In genomic region chr1:150877220-150877516, GRCh38 we compare ENCODE assay signal across 8 cellular contexts. TPM values are rescaled to one million over a fixed set of nuclear protein-coding genes. Genes with fewer than 3 reads are reported as not detected.
DNase-seq lines count a peak whose midpoint lies in the region; ATAC-seq and TF ChIP-seq lines count a peak whose summit lies in the region.

No MANE protein-coding gene starts in this region.

- peaks cover 43% of the 10 kb centered on the region for H3K79me2 ChIP-seq in SK-N-SH (ENCODE audit: insufficient read depth)

- H3K27me3 ChIP-seq in SK-N-SH (ENCODE audit: insufficient read depth): no peaks in the 10 kb centered on the region
- H3K27me3 ChIP-seq in gastroesophageal sphincter: no peaks in the 10 kb centered on the region
- no peaks in the 10 kb centered on the region for H3K27me3 ChIP-seq in skeletal muscle tissue (ENCODE audit: control insufficient read depth in 3 of 3, insufficient read depth in 3 of 3, low read length in 3 of 3)

- peaks cover 1% of the 10 kb centered on the region; the same call in 1 of the 2 replicates for H4K20me1 ChIP-seq in SK-N-SH (ENCODE audit: insufficient read depth)

- TF ChIP-seq EP300 in SK-N-SH (IDR thresholded peaks at IDR 0.05; ENCODE audit: borderline replicate concordance in 1 of 2, low read depth in 1 of 2, low read length in 1 of 2): no peak
- TF ChIP-seq EP300 in gastroesophageal sphincter (IDR thresholded peaks at IDR 0.05): no peak

- H3K36me3 ChIP-seq in SK-N-SH (replicated peaks in 1 of 2; ENCODE audit: control insufficient read depth in 1 of 2, insufficient read depth in 2 of 2, low read length in 1 of 2) (peaks cover 0 to 5% of the 10 kb centered on the region in 2 experiments), gastroesophageal sphincter (peaks cover 0 to 6% of the 10 kb centered on the region in 2 donors), skeletal muscle tissue (ENCODE audit: control insufficient read depth in 3 of 3, insufficient read depth in 3 of 3, low read length in 3 of 3) (peaks cover 0 to 3% (median 0%) of the 10 kb centered on the region in 3 donors)

- TF ChIP-seq POLR2A in gastroesophageal sphincter (IDR thresholded peaks at IDR 0.05): no peak

- POLR2A ChIA-PET in HEK293T (lab: Yijun Ruan, JAX): interaction anchor here (1.0 to 1.3 kb wide), 2 partner anchors 44 to 45 kb away, joined by 3 to 4 read pairs; no protein-coding TSS in a partner anchor
- POLR2A ChIA-PET in SK-N-SH (lab: Yijun Ruan, JAX): interaction anchor here (0.6 kb wide), 1 partner anchor 234 kb away, joined by 3 read pairs; no protein-coding TSS in a partner anchor

- DNase-seq in HEK293T (ENCODE audit: extremely low spot score) (no peak), SK-N-SH (no peak), COLO829 (ENCODE audit: low spot score) (no peak)

- ATAC-seq in gastroesophageal sphincter: no peak
- ATAC-seq in GM18861 (IDR thresholded peaks at IDR 0.05; ENCODE audit: unreplicated experiment): no peak
- no peak for ATAC-seq in GM19023 (IDR thresholded peaks at IDR 0.05; ENCODE audit: unreplicated experiment)
- ATAC-seq in GM21390 (IDR thresholded peaks at IDR 0.05; ENCODE audit: unreplicated experiment): no peak

- peak overlapping the region; percentile 41 to 76 for H3K27ac ChIP-seq in SK-N-SH (ENCODE audit: low read depth in 2 of 2, low read length in 1 of 2)
- H3K27ac ChIP-seq in gastroesophageal sphincter: peak overlapping the region; percentile 41 to 99 (median 94)
- peak overlapping the region; percentile 98 for H3K27ac ChIP-seq in skeletal muscle tissue (ENCODE audit: low read depth, low read length)

- H3K4me1 ChIP-seq in SK-N-SH (ENCODE audit: control insufficient read depth in 1 of 2, insufficient read depth in 2 of 2, low read depth in 1 of 2, low read length in 1 of 2): peaks cover 0 to 10% of the 10 kb centered on the region in 2 experiments; a peak in 2 of 4 replicates
- H3K4me1 ChIP-seq in gastroesophageal sphincter: peaks cover 0 to 38% (median 4%) of the 10 kb centered on the region in 3 donors
- H3K4me1 ChIP-seq in skeletal muscle tissue (ENCODE audit: control insufficient read depth in 3 of 3, insufficient read depth in 3 of 3, low read length in 3 of 3): peaks cover 6 to 10% (median 7%) of the 10 kb centered on the region in 3 donors

- no peak for TF ChIP-seq CTCF in SK-N-SH (IDR thresholded peaks at IDR 0.05)
- no peak for TF ChIP-seq CTCF in gastroesophageal sphincter (IDR thresholded peaks at IDR 0.05)

- H3K4me3 ChIP-seq in SK-N-SH (ENCODE audit: low read depth in 2 of 2, low read length in 1 of 2) (peak overlapping the region; percentile 59 to 75), gastroesophageal sphincter (peak overlapping the region; percentile 30 to 73), skeletal muscle tissue (ENCODE audit: low read length in 3 of 3) (peak overlapping the region; percentile 59 to 87 (median 74))

- peak overlapping the region; percentile 66 for H3K4me2 ChIP-seq in SK-N-SH

- 15% methylated on average over 7 of the region's 7 CpGs for WGBS in SK-N-SH (ENCODE audit: low lambda C conversion rate)
- WGBS in gastroesophageal sphincter (ENCODE audit: low coverage in 1 of 2), 2 donors: 59 to 72% methylated on average over 3 to 5 of the region's 7 CpGs

- peaks cover 13% of the 10 kb centered on the region for H3F3A ChIP-seq in SK-N-SH (replicated peaks; ENCODE audit: insufficient read depth)

- H3K9me3 ChIP-seq in SK-N-SH (no peaks in the 10 kb centered on the region), gastroesophageal sphincter (no peaks in the 10 kb centered on the region), skeletal muscle tissue (ENCODE audit: control insufficient read depth in 3 of 3, low read length in 3 of 3) (no peaks in the 10 kb centered on the region)

- H3K9me2 ChIP-seq in SK-N-SH: no peaks in the 10 kb centered on the region

- CTCF ChIA-PET in HEK293T (lab: Yijun Ruan, JAX) (interaction anchor here (0.7 kb wide), 1 partner anchor 143 kb away, joined by 3 read pairs; no protein-coding TSS in a partner anchor), SK-N-SH (lab: Yijun Ruan, JAX) (no interaction called here)

- TF ChIP-seq RAD21 in SK-N-SH (IDR thresholded peaks at IDR 0.05; ENCODE audit: low read length): no peak

- peak overlapping the region; percentile 94 for H2AFZ ChIP-seq in SK-N-SH (ENCODE audit: low read depth)

- peak overlapping the region; percentile 84 for H3K9ac ChIP-seq in SK-N-SH
- peak overlapping the region; percentile 65 to 71 (median 68) for H3K9ac ChIP-seq in skeletal muscle tissue (ENCODE audit: low read depth in 1 of 3, low read length in 3 of 3)

TF ChIP-seq in HEK293T, 16 proteins besides CTCF, POLR2A, EP300 and RAD21:
- TF ChIP-seq ZNF384 (IDR thresholded peaks at IDR 0.05) (peak; percentile 89), LEF1 (IDR thresholded peaks at IDR 0.05; ENCODE audit: borderline replicate concordance) (no peak)
TF ChIP-seq in HEK293T: peak in this region for 1.

TF ChIP-seq in SK-N-SH, 30 proteins besides CTCF, POLR2A, EP300 and RAD21:
- TF ChIP-seq RXRA (IDR thresholded peaks at IDR 0.05; ENCODE audit: borderline replicate concordance, low read depth) (no peak), CHD2 (IDR thresholded peaks at IDR 0.05; ENCODE audit: low read length, partially characterized antibody) (no peak), SIN3A (IDR thresholded peaks at IDR 0.05; ENCODE audit: borderline replicate concordance, low read depth, low read length) (no peak), EZH2phosphoT487 (IDR thresholded peaks at IDR 0.05; ENCODE audit: borderline replicate concordance, low read depth) (no peak), USF1 (IDR thresholded peaks at IDR 0.05; ENCODE audit: borderline replicate concordance, low read depth) (no peak), PBX3 (IDR thresholded peaks at IDR 0.05) (no peak)

RNA-seq across cellular contexts. Expression of gene ARNT, which starts 0.8 kb away (rescaled TPM):
- polyA plus RNA-seq in SK-N-SH (2012; rRNA removed): 10.9 and 13.7 TPM in 2 replicates
- 9.2 and 10.7 TPM in 2 replicates for polyA plus RNA-seq in SK-N-SH (2012; cell fraction: cytosol; rRNA removed)
- polyA plus RNA-seq in SK-N-SH (2012; cell fraction: nucleus; rRNA removed): 26.8 and 39.2 TPM in 2 replicates
- total RNA-seq in gastroesophageal sphincter (10 to 100 TPM; 43.2 to 53.2 (median 50.2) TPM), skeletal muscle tissue (31.8 TPM)

RNA-seq across cellular contexts. Expression of gene CTXND2, which starts 9.8 kb away (rescaled TPM):
- not detected in 2 replicates for polyA plus RNA-seq in SK-N-SH (2012; rRNA removed)
- not detected in 2 replicates for polyA plus RNA-seq in SK-N-SH (2012; cell fraction: cytosol; rRNA removed)
- polyA plus RNA-seq in SK-N-SH (2012; cell fraction: nucleus; rRNA removed): not detected in 2 replicates
- total RNA-seq in gastroesophageal sphincter: not detected
- not detected for total RNA-seq in skeletal muscle tissue

RNA-seq across cellular contexts. Expression of gene SETDB1, which starts 49.0 kb away (rescaled TPM):
- polyA plus RNA-seq in SK-N-SH (2012; rRNA removed): 29.9 and 43.0 TPM in 2 replicates
- polyA plus RNA-seq in SK-N-SH (2012; cell fraction: cytosol; rRNA removed): 25.3 and 26.8 TPM in 2 replicates
- polyA plus RNA-seq in SK-N-SH (2012; cell fraction: nucleus; rRNA removed): 58.8 and 89.1 TPM in 2 replicates
- total RNA-seq in gastroesophageal sphincter: 10 to 100 TPM; 21.9 to 32.2 (median 28.7) TPM
- total RNA-seq in skeletal muscle tissue: 47.5 TPM
